23 cellular contexts compared by ENCODE assay signal in the genomic region with DNA sequence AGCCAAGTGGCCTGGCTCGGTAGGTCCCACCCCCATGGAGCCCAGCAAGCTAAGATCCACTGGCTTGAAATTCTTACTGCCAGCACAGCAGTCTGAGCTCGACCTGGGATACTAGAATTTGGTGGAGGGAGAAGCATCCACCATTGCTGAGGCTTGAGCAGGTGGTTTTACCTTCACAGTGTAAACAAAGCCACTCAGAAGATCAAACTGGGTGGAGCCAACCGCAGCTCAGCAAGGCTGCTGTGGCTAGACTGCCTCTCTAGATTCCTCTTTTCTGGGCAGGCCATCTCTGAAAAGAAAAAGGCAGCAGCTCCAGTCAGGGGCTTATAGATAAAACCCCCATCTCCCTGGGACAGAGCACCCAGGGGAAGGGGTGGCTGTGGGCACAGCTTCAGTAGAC. TPM values are rescaled to one million over a fixed set of nuclear protein-coding genes. Genes with fewer than 3 reads are reported as not detected.
DNase-seq lines count a peak whose midpoint lies in the region; TF ChIP-seq lines count a peak whose summit lies in the region.
"Had no signal": no experiment of that assay in that cellular context is flagged by ENCODE, and none has a peak within 500 bp of the region (broad histone marks: within the 10 kb centered on the region; RNA-seq: fewer than 3 reads in every experiment).

No MANE protein-coding gene starts in this region.

- peak; percentile 26 for DNase-seq in activated CD8-positive, alpha-beta memory T cell treated with anti-CD3 and anti-CD28 coated beads, Interleukin-2, amount 50 U/mL, for 4 hours
- DNase-seq in activated CD8-positive, alpha-beta memory T cell treated with anti-CD3 and anti-CD28 coated beads, Interleukin-2, amount 50 U/mL, for 48 hours = no peak
- DNase-seq in COLO668 (lab: John Stamatoyannopoulos, UW; ENCODE audit: unreplicated experiment) (peak; percentile 31), immature natural killer cell (no peak), NCI-H1048 (lab: John Stamatoyannopoulos, UW) (no peak), mesothelial cell of epicardium (ENCODE audit: low spot score in 2 of 2, unreplicated experiment in 2 of 2) (no peak)
- DNase-seq in T-helper 2 cell treated with Interferon-gamma antibody and Interleukin-4, amounts not matched to agents 5 μg/mL and 100 μg/mL, for 36 hours (ENCODE audit: low spot score) = no peak
- no peak for DNase-seq in stimulated activated CD4-positive, alpha-beta T cell treated with anti-CD3 and anti-CD28 coated beads, Interleukin-4, amount 100 ng/mL, for 24 hours
- DNase-seq: activated T-cell treated with anti-CD3 and anti-CD28 coated beads, Interleukin-2, amount 50 U/mL, for 4 hours; aorta; COR-L47; endodermal cell; head of caudate nucleus; MG63; NCI-H187; SHP77 treated with DMSO at 0.1 percent for 48 hours; stimulated activated CD4-positive, alpha-beta T cell treated with anti-CD3 and anti-CD28 coated beads, Interleukin-12 subunit alpha, Interleukin-12 subunit beta, amount 100 ng/mL, for 4 hours; upper lobe of left lung had no signal

- H3K36me3 Mint-ChIP-seq in T-helper 2 cell treated with Interferon-gamma antibody and Interleukin-4, amounts not matched to agents 5 μg/mL and 100 μg/mL, for 36 hours (ENCODE audit: low read depth) = peaks cover 77% of the 10 kb centered on the region
- H3K36me3 Mint-ChIP-seq in immature natural killer cell (peaks cover 24 to 52% (median 28%) of the 10 kb centered on the region in 3 donors), mesothelial cell of epicardium (peaks cover 22% of the 10 kb centered on the region)

- H3K27me3 Mint-ChIP-seq in T-helper 2 cell treated with Interferon-gamma antibody and Interleukin-4, amounts not matched to agents 5 μg/mL and 100 μg/mL, for 36 hours (ENCODE audit: low read depth) = no peaks in the 10 kb centered on the region
- H3K27me3 Mint-ChIP-seq in immature natural killer cell (ENCODE audit: low read depth in 3 of 3) = peaks cover 0 to 2% (median 0%) of the 10 kb centered on the region in 3 donors
- H3K27me3 Mint-ChIP-seq in mesothelial cell of epicardium (ENCODE audit: low read depth) = no peaks in the 10 kb centered on the region
- H3K27me3 Mint-ChIP-seq: stimulated activated naive CD8-positive, alpha-beta T cell treated with anti-CD3 and anti-CD28 coated beads, Interleukin-15, Interleukin-2, amounts not matched to agents 100 ng/mL and 50 ng/mL, for 24 hours had no signal

- no peak for TF ChIP-seq CTCF in mesothelial cell of epicardium (IDR thresholded peaks at IDR 0.05; ENCODE audit: unreplicated experiment)

- peak overlapping the region; percentile 7 for H3K4me3 Mint-ChIP-seq in T-helper 2 cell treated with Interferon-gamma antibody and Interleukin-4, amounts not matched to agents 5 μg/mL and 100 μg/mL, for 36 hours
- no peak overlapping the region for H3K4me3 Mint-ChIP-seq in immature natural killer cell
- H3K4me3 Mint-ChIP-seq in mesothelial cell of epicardium = no peak overlapping the region
- H3K4me3 Mint-ChIP-seq: activated T-cell treated with anti-CD3 and anti-CD28 coated beads, Interleukin-2, amount 50 U/mL, for 4 hours; endodermal cell; stimulated activated naive CD8-positive, alpha-beta T cell treated with anti-CD3 and anti-CD28 coated beads, Interleukin-15, Interleukin-2, amounts not matched to agents 100 ng/mL and 50 ng/mL, for 24 hours had no signal

- H3K9me3 Mint-ChIP-seq in T-helper 2 cell treated with Interferon-gamma antibody and Interleukin-4, amounts not matched to agents 5 μg/mL and 100 μg/mL, for 36 hours = no peaks in the 10 kb centered on the region
- no peaks in the 10 kb centered on the region for H3K9me3 Mint-ChIP-seq in immature natural killer cell
- H3K9me3 Mint-ChIP-seq in mesothelial cell of epicardium = peaks cover 5% of the 10 kb centered on the region
- H3K9me3 Mint-ChIP-seq: activated T-cell treated with anti-CD3 and anti-CD28 coated beads, Interleukin-2, amount 50 U/mL, for 4 hours; stimulated activated naive CD8-positive, alpha-beta T cell treated with anti-CD3 and anti-CD28 coated beads, Interleukin-15, Interleukin-2, amounts not matched to agents 100 ng/mL and 50 ng/mL, for 24 hours had no signal

- H3K4me1 Mint-ChIP-seq in T-helper 2 cell treated with Interferon-gamma antibody and Interleukin-4, amounts not matched to agents 5 μg/mL and 100 μg/mL, for 36 hours (ENCODE audit: low read depth) = peaks cover 35% of the 10 kb centered on the region
- peaks cover 18 to 43% of the 10 kb centered on the region in 2 donors for H3K4me1 Mint-ChIP-seq in immature natural killer cell
- no peaks in the 10 kb centered on the region for H3K4me1 Mint-ChIP-seq in mesothelial cell of epicardium
- H3K4me1 Mint-ChIP-seq: endodermal cell had no signal

- no peak overlapping the region for H3K27ac Mint-ChIP-seq in T-helper 2 cell treated with Interferon-gamma antibody and Interleukin-4, amounts not matched to agents 5 μg/mL and 100 μg/mL, for 36 hours
- H3K27ac Mint-ChIP-seq in immature natural killer cell (peak overlapping the region in 4 of 6 donors; percentile 34 to 60 (median 49)), mesothelial cell of epicardium (no peak overlapping the region)
- H3K27ac Mint-ChIP-seq: endodermal cell had no signal

RNA-seq across cellular contexts. Expression of a gene that starts 22.3 kb away (rescaled TPM):
- not detected for polyA plus RNA-seq in immature natural killer cell
- not detected in 3 replicates for total RNA-seq in mesothelial cell of epicardium
- total RNA-seq: activated T-cell treated with anti-CD3 and anti-CD28 coated beads, Interleukin-2, amount 50 U/mL, for 4 hours; aorta; cerebellum; endodermal cell; liver; NCI-H460; omental fat pad; upper lobe of left lung had no signal
- polyA plus RNA-seq: aorta, liver had no signal

RNA-seq across cellular contexts. Expression of a gene that starts 45.4 kb away (rescaled TPM):
- polyA plus RNA-seq in immature natural killer cell = 100 to 1,000 TPM; 153 to 217 (median 197) TPM
- 5.1 to 6.2 TPM (median 5.8 TPM) in 3 replicates for total RNA-seq in mesothelial cell of epicardium

RNA-seq across cellular contexts. Expression of a gene that starts 48.6 kb away (rescaled TPM):
- 10 to 100 TPM in 2 of 3 donors, 1 to 10 TPM in 1; 6.6 to 15.4 (median 10.8) TPM for polyA plus RNA-seq in immature natural killer cell
- total RNA-seq in mesothelial cell of epicardium = 39.6 to 41.0 TPM (median 39.7 TPM) in 3 replicates

Comparison
In these comparisons a context has a peak if more than half of its experiments do, and no peak if none do; other contexts are left out.
1. DNase-seq: peak in activated CD8-positive, alpha-beta memory T cell treated with anti-CD3 and anti-CD28 coated beads, Interleukin-2, amount 50 U/mL, for 4 hours (single experiment) and COLO668 (single experiment); none in activated CD8-positive, alpha-beta memory T cell treated with anti-CD3 and anti-CD28 coated beads, Interleukin-2, amount 50 U/mL, for 48 hours (single experiment), T-helper 2 cell treated with Interferon-gamma antibody and Interleukin-4, amounts not matched to agents 5 μg/mL and 100 μg/mL, for 36 hours (single experiment), immature natural killer cell (0 of 3), NCI-H1048 (single experiment), stimulated activated CD4-positive, alpha-beta T cell treated with anti-CD3 and anti-CD28 coated beads, Interleukin-4, amount 100 ng/mL, for 24 hours (single experiment) and mesothelial cell of epicardium (0 of 2).
2. H3K27ac Mint-ChIP-seq: peak in immature natural killer cell (4 of 6); none in T-helper 2 cell treated with Interferon-gamma antibody and Interleukin-4, amounts not matched to agents 5 μg/mL and 100 μg/mL, for 36 hours (single experiment) and mesothelial cell of epicardium (single experiment).